In the genomic region with DNA sequence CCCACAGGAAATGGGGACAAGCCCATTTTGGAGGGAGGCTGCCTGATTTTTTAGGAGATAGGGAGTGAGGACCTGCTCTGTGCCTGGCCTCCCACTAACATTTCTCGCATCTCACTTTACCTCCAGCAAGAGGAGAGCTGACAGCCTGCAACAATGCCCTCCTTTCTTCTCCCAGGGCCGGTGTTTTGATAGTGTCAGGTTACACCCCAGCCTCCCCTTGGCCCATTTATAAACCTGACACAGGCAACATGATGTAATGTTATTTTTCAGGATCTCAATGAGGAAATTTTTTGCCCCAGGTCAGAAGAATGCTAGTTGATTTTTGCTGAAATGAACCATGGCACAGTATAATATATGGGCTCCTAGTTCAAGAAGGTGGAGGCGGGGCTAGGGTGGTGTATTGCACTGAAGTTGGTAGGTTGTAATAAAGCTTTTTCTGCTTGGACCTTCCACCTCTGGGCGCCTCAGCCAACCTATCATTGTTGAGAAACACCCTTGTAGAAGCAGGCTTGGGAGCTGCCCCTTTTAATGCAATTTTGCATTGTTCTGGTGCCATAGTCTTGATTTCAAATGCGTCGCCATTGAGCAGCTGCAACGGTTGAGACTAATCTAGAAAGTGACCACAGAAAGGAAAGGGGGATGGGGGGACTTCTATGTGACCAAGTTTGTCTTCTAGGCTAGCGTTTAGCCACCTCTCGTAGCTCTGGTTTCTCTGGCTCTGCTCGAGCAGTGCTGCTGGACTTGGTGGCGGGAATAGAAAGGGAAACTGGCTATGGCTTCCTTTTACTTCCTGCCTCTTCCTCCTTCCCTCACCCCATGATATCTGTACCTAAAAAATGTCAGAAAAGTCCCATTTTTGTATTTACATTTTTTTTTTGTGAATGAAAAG, we compare ENCODE assay signal across 9 cellular contexts. TPM values are rescaled to one million over a fixed set of nuclear protein-coding genes. Genes with fewer than 3 reads are reported as not detected.
DNase-seq lines count a peak whose midpoint lies in the region; ATAC-seq and TF ChIP-seq lines count a peak whose summit lies in the region.
"Had no signal": no experiment of that assay in that cellular context is flagged by ENCODE, and none has a peak within 500 bp of the region (broad histone marks: within the 10 kb centered on the region; RNA-seq: fewer than 3 reads in every experiment).

No MANE protein-coding gene starts in this region.

- peaks cover 37% of the 10 kb centered on the region for H3K4me1 ChIP-seq in hepatocyte (ENCODE audit: insufficient read depth)
- no peaks in the 10 kb centered on the region for H3K4me1 ChIP-seq in thymus (ENCODE audit: control insufficient read depth, insufficient read depth, low read length)

- peak overlapping the region; percentile 36 for H3K4me2 ChIP-seq in hepatocyte

- H4K20me1 ChIP-seq in hepatocyte (ENCODE audit: insufficient read depth, poor library complexity, severe bottlenecking), result no peaks in the 10 kb centered on the region

- H2AFZ ChIP-seq in hepatocyte, result no peak overlapping the region

- WGBS in hepatocyte (ENCODE audit: low lambda C conversion rate, missing lambda C conversion rate), result 72% methylated on average over 11 of the region's 11 CpGs
- WGBS in thymus, result 94% methylated on average over 11 of the region's 11 CpGs

- H3K27ac ChIP-seq in hepatocyte (peak overlapping the region; percentile 85), thymus (ENCODE audit: low read depth) (peak overlapping the region; percentile 15)
- H3K27ac ChIP-seq: neutrophil had no signal

- no peaks in the 10 kb centered on the region for H3K9me3 ChIP-seq in hepatocyte (ENCODE audit: low read depth)
- no peaks in the 10 kb centered on the region for H3K9me3 ChIP-seq in thymus (ENCODE audit: control insufficient read depth)
- H3K9me3 ChIP-seq: neutrophil had no signal

- H3K9me2 ChIP-seq in hepatocyte (replicated peaks; ENCODE audit: insufficient read depth), result no peaks in the 10 kb centered on the region

- DNase-seq in M059J (ENCODE audit: low read depth) (peak; percentile 95), T1000 (lab: John Stamatoyannopoulos, UW) (peak; percentile 65), hepatocyte (ENCODE audit: low spot score) (peak; percentile 54), NOMO-1 treated with dmso at 0.1 percent for 144 hours (lab: John Stamatoyannopoulos, UW; ENCODE audit: unreplicated experiment) (no peak)
- DNase-seq in NK-92 treated with Interleukin-12 subunit alpha and Interleukin-12 subunit beta, amount 100 ng/mL, for 24 hours (lab: John Stamatoyannopoulos, UW), result no peak
- no peak for DNase-seq in activated CD4-positive, CD25-positive, alpha-beta regulatory T cell treated with anti-CD3 and anti-CD28 coated beads, Interleukin-2, amount 50 U/mL, for 72 hours

- no peak for ATAC-seq in HG03439 (IDR thresholded peaks at IDR 0.05; ENCODE audit: unreplicated experiment)

- H3K27me3 ChIP-seq in hepatocyte (no peaks in the 10 kb centered on the region), thymus (ENCODE audit: control insufficient read depth, insufficient read depth) (no peaks in the 10 kb centered on the region)
- H3K27me3 ChIP-seq: neutrophil had no signal

- no peak overlapping the region for H3K4me3 ChIP-seq in hepatocyte
- no peak overlapping the region for H3K4me3 ChIP-seq in thymus (ENCODE audit: low read length)

- H3K79me2 ChIP-seq in hepatocyte, result peaks cover 93% of the 10 kb centered on the region

- TF ChIP-seq CTCF in hepatocyte (IDR thresholded peaks at IDR 0.05; ENCODE audit: poor library complexity), result no peak

- H3K36me3 ChIP-seq in hepatocyte (replicated peaks; ENCODE audit: insufficient read depth, low read depth) (no peaks in the 10 kb centered on the region), thymus (ENCODE audit: control insufficient read depth, insufficient read depth) (no peaks in the 10 kb centered on the region)
- H3K36me3 ChIP-seq: neutrophil had no signal

RNA-seq across cellular contexts. Expression of a gene that starts 53.0 kb away (rescaled TPM):
- 20.1 and 20.2 TPM in 2 replicates for total RNA-seq in M059J (2014; rRNA removed; shearing (Covaris generic))
- total RNA-seq in hepatocyte, result 61.2 and 61.6 TPM in 2 replicates
- 14.0 and 14.8 TPM in 2 replicates for polyA plus RNA-seq in hepatocyte
- polyA plus RNA-seq in thymus, result 12.9 TPM

Comparison
In these comparisons a context has a peak if more than half of its experiments do, and no peak if none do; other contexts are left out.
1. DNase-seq: peak in M059J (single experiment), T1000 (single experiment) and hepatocyte (single experiment); none in NK-92 treated with Interleukin-12 subunit alpha and Interleukin-12 subunit beta, amount 100 ng/mL, for 24 hours (single experiment), NOMO-1 treated with dmso at 0.1 percent for 144 hours (single experiment) and activated CD4-positive, CD25-positive, alpha-beta regulatory T cell treated with anti-CD3 and anti-CD28 coated beads, Interleukin-2, amount 50 U/mL, for 72 hours (single experiment).